8 cellular contexts compared by ENCODE assay signal in genomic region chr7:92645531-92646061, GRCh38. TPM values are rescaled to one million over a fixed set of nuclear protein-coding genes. Genes with fewer than 3 reads are reported as not detected.
DNase-seq lines count a peak whose midpoint lies in the region; ATAC-seq and TF ChIP-seq lines count a peak whose summit lies in the region.

No MANE protein-coding gene starts in this region.

- peak; percentile 51 for DNase-seq in G401 (ENCODE audit: low spot score)
- peak; percentile 99 for DNase-seq in NCI-H82 treated with DMSO at 0.1 percent for 48 hours (lab: John Stamatoyannopoulos, UW; ENCODE audit: unreplicated experiment)
- DNase-seq in cardiac fibroblast (ENCODE audit: low read depth in 2 of 2) = peak; percentile 54 to 58
- DNase-seq in NCI-H2107 (lab: John Stamatoyannopoulos, UW) = no peak
- no peak for DNase-seq in GM10248 (ENCODE audit: extremely low spot score)
- DNase-seq in SW 1271 (lab: John Stamatoyannopoulos, UW) = no peak

- H3K27me3 Mint-ChIP-seq in nephron (ENCODE audit: low read depth) = no peaks in the 10 kb centered on the region

- H3K4me1 Mint-ChIP-seq in nephron = peaks cover 32% of the 10 kb centered on the region

- no peak overlapping the region for H3K4me3 ChIP-seq in cardiac fibroblast (replicated peaks in 1 of 2; ENCODE audit: low read depth in 2 of 2, low read length in 2 of 2)

- POLR2A ChIA-PET in GM10248 (lab: Yijun Ruan, JAX) = no interaction called here

- no peak overlapping the region for H3K4me3 Mint-ChIP-seq in nephron

- H3K9me3 Mint-ChIP-seq in nephron = no peaks in the 10 kb centered on the region

- H3K27ac Mint-ChIP-seq in nephron = peak overlapping the region in 2 of 3 experiments; percentile 53 to 56

- in situ Hi-C loops in G401 (cut with HindIII; ENCODE audit: low sequenced_read_pairs) = no loop called here

- CTCF ChIA-PET in GM10248 (lab: Yijun Ruan, JAX) = interaction anchor here (1.0 to 2.0 kb wide), 6 partner anchors 8 to 187 kb away, joined by 3 to 10 read pairs (median 4); no protein-coding TSS in a partner anchor

- no peaks in the 10 kb centered on the region for H3K36me3 Mint-ChIP-seq in nephron (ENCODE audit: low read depth)

- no peak for ATAC-seq in GM19452 (IDR thresholded peaks at IDR 0.05; ENCODE audit: unreplicated experiment)

- no peak for TF ChIP-seq CTCF in cardiac fibroblast (IDR thresholded peaks at IDR 0.05; ENCODE audit: low read depth, low read length)
- TF ChIP-seq CTCF in nephron (IDR thresholded peaks at IDR 0.05; ENCODE audit: unreplicated experiment in 3 of 3) = no peak
- TF ChIP-seq CTCF in GM10248 (IDR thresholded peaks at IDR 0.05; ENCODE audit: control extremely low read depth, extremely low read depth, low read depth, missing control alignments) = no peak

RNA-seq across cellular contexts. Expression of gene FAM133B, which starts 55.4 kb away (rescaled TPM):
- 11.5 and 19.3 TPM in 2 replicates for total RNA-seq in G401 (2014; rRNA removed; shearing (Covaris generic))

Comparison
In these comparisons a context has a peak if more than half of its experiments do, and no peak if none do; other contexts are left out.
1. DNase-seq: peak in G401 (single experiment), NCI-H82 treated with DMSO at 0.1 percent for 48 hours (single experiment) and cardiac fibroblast (2 of 2); none in NCI-H2107 (single experiment), GM10248 (single experiment) and SW 1271 (0 of 2).